9 cellular contexts compared by ENCODE assay signal in the genomic region with DNA sequence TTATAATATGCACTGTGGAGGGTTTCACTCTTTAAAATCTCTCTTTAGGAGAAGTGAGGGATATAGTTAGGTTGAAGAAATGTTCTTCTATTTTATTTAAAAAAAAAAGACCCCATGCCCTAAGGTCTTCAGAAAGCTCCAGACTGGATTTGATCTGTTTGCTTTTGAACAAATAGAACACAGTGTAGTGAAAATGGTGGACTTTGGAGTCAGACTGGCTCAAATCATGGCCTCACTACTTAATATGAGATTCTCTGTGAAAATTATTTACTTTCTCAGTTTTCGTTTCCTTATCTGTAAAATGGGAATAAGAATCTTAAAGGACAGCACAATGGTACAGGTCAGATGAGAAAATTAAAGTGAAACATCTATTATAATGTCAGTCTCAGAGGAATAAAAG.
"Had no signal": no experiment of that assay in that cellular context is flagged by ENCODE, and none has a peak within 500 bp of the region (broad histone marks: within the 10 kb centered on the region; RNA-seq: fewer than 3 reads in every experiment).

No MANE protein-coding gene starts in this region.

- H3K4me3 ChIP-seq: GM23338, K562 had no signal

- FAIRE-seq: H1, H54, K562 had no signal

- H3K4me2 ChIP-seq: GM23338 had no signal

- ATAC-seq: GM23338, K562 had no signal

- H2AFZ ChIP-seq: GM23338 had no signal

- DNase-seq: H9, HCEC 1CT, IMR-90, KG1 had no signal

- H3K27ac ChIP-seq: HL-60 had no signal
